33 cellular contexts compared by ENCODE assay signal in genomic region chr3:87977765-87978164, GRCh38.
"Had no signal": no experiment of that assay in that cellular context is flagged by ENCODE, and none has a peak within 500 bp of the region (broad histone marks: within the 10 kb centered on the region; RNA-seq: fewer than 3 reads in every experiment).

No MANE protein-coding gene starts in this region.

- H3K4me3 Mint-ChIP-seq: activated CD4-positive, alpha-beta memory T cell treated with anti-CD3 and anti-CD28 coated beads for 36 hours; activated CD4-positive, alpha-beta T cell treated with anti-CD3 and anti-CD28 coated beads for 36 hours; activated CD4-positive, alpha-beta T cell treated with anti-CD3 and anti-CD28 coated beads, Interleukin-2, amount 10 ng/mL, durations not matched to agents 24 days and 14 days; activated CD8-positive, alpha-beta memory T cell treated with anti-CD3 and anti-CD28 coated beads, Interleukin-2, amount 10 ng/mL, durations not matched to agents 7 days and 5 days; activated CD8-positive, alpha-beta T cell treated with anti-CD3 and anti-CD28 coated beads, Interleukin-2, amount 10 ng/mL, durations not matched to agents 7 days and 5 days; activated naive CD4-positive, alpha-beta T cell treated with anti-CD3 and anti-CD28 coated beads for 36 hours; activated naive CD4-positive, alpha-beta T cell treated with anti-CD3 and anti-CD28 coated beads, Interleukin-2, amount 50 U/mL, for 24 hours; activated naive CD8-positive, alpha-beta T cell treated with anti-CD3 and anti-CD28 coated beads for 36 hours; activated naive CD8-positive, alpha-beta T cell treated with anti-CD3 and anti-CD28 coated beads, Interleukin-2, amount 50 U/mL, for 24 hours; activated T-helper 1 cell treated with anti-CD3 and anti-CD28 coated beads, Interleukin-12 subunit alpha, Interleukin-12 subunit beta, Interleukin-2, Interleukin-4 antibody, amounts not matched to agents 30 ng/mL and 10 ng/mL and 1 ng/mL, durations not matched to agents 14 hours and 24 hours and 36 hours; T-helper 17 cell; T-helper 2 cell treated with Interferon-gamma antibody and Interleukin-4, amounts not matched to agents 5 μg/mL and 100 μg/mL, for 36 hours had no signal

- H3K36me3 ChIP-seq: adrenal gland, esophagus squamous epithelium had no signal

- H3K4me3 ChIP-seq: adrenal gland, body of pancreas, esophagus squamous epithelium had no signal

- H3K9me3 Mint-ChIP-seq: activated CD4-positive, alpha-beta memory T cell treated with anti-CD3 and anti-CD28 coated beads for 36 hours; activated CD4-positive, alpha-beta T cell treated with anti-CD3 and anti-CD28 coated beads, Interleukin-2, amount 10 ng/mL, durations not matched to agents 24 days and 14 days; activated naive CD4-positive, alpha-beta T cell treated with anti-CD3 and anti-CD28 coated beads for 36 hours; activated naive CD4-positive, alpha-beta T cell treated with anti-CD3 and anti-CD28 coated beads, Interleukin-2, amount 50 U/mL, for 24 hours; activated naive CD8-positive, alpha-beta T cell treated with anti-CD3 and anti-CD28 coated beads for 36 hours; activated naive CD8-positive, alpha-beta T cell treated with anti-CD3 and anti-CD28 coated beads, Interleukin-2, amount 50 U/mL, for 24 hours; activated T-helper 1 cell treated with anti-CD3 and anti-CD28 coated beads, Interleukin-12 subunit alpha, Interleukin-12 subunit beta, Interleukin-2, Interleukin-4 antibody, amounts not matched to agents 30 ng/mL and 10 ng/mL and 1 ng/mL, durations not matched to agents 14 hours and 24 hours and 36 hours; activated T-helper 2 cell treated with anti-CD3 and anti-CD28 coated beads, Interferon-gamma antibody, Interleukin-2, Interleukin-4, amounts not matched to agents 10 μg/mL and 5 μg/mL and 100 μg/mL, durations not matched to agents 14 hours and 24 hours and 36 hours; T-helper 2 cell treated with Interferon-gamma antibody and Interleukin-4, amounts not matched to agents 5 μg/mL and 100 μg/mL, for 36 hours had no signal

- H3K4me1 Mint-ChIP-seq: activated CD4-positive, alpha-beta T cell treated with anti-CD3 and anti-CD28 coated beads for 36 hours; activated CD4-positive, alpha-beta T cell treated with anti-CD3 and anti-CD28 coated beads, Interleukin-2, amount 10 ng/mL, durations not matched to agents 24 days and 14 days; activated naive CD4-positive, alpha-beta T cell treated with anti-CD3 and anti-CD28 coated beads, Interleukin-2, amount 50 U/mL, for 24 hours; activated naive CD8-positive, alpha-beta T cell treated with anti-CD3 and anti-CD28 coated beads for 36 hours; activated naive CD8-positive, alpha-beta T cell treated with anti-CD3 and anti-CD28 coated beads, Interleukin-2, amount 50 U/mL, for 24 hours; T-helper 17 cell had no signal

- ATAC-seq: activated CD4-positive, alpha-beta T cell treated with anti-CD3 and anti-CD28 coated beads for 36 hours; activated CD8-positive, alpha-beta memory T cell treated with anti-CD3 and anti-CD28 coated beads, Interleukin-2, amount 10 ng/mL, durations not matched to agents 7 days and 5 days; activated CD8-positive, alpha-beta T cell treated with anti-CD3 and anti-CD28 coated beads, Interleukin-2, amount 10 ng/mL, durations not matched to agents 7 days and 5 days; activated naive CD8-positive, alpha-beta T cell treated with anti-CD3 and anti-CD28 coated beads, Interleukin-2, amount 50 U/mL, for 24 hours; body of pancreas; T-helper 17 cell had no signal

- H3K9me3 ChIP-seq: adrenal gland, body of pancreas had no signal

- H3K27ac Mint-ChIP-seq: activated CD4-positive, alpha-beta memory T cell treated with anti-CD3 and anti-CD28 coated beads for 36 hours; activated CD4-positive, alpha-beta T cell treated with anti-CD3 and anti-CD28 coated beads for 36 hours; activated CD4-positive, alpha-beta T cell treated with anti-CD3 and anti-CD28 coated beads, Interleukin-2, amount 10 ng/mL, durations not matched to agents 24 days and 14 days; activated CD8-positive, alpha-beta memory T cell treated with anti-CD3 and anti-CD28 coated beads, Interleukin-2, amount 10 ng/mL, durations not matched to agents 7 days and 5 days; activated CD8-positive, alpha-beta T cell treated with anti-CD3 and anti-CD28 coated beads, Interleukin-2, amount 10 ng/mL, durations not matched to agents 7 days and 5 days; activated naive CD4-positive, alpha-beta T cell treated with anti-CD3 and anti-CD28 coated beads for 36 hours; activated naive CD4-positive, alpha-beta T cell treated with anti-CD3 and anti-CD28 coated beads, Interleukin-2, amount 50 U/mL, for 24 hours; activated naive CD8-positive, alpha-beta T cell treated with anti-CD3 and anti-CD28 coated beads for 36 hours; activated naive CD8-positive, alpha-beta T cell treated with anti-CD3 and anti-CD28 coated beads, Interleukin-2, amount 50 U/mL, for 24 hours; activated T-helper 1 cell treated with anti-CD3 and anti-CD28 coated beads, Interleukin-12 subunit alpha, Interleukin-12 subunit beta, Interleukin-2, Interleukin-4 antibody, amounts not matched to agents 30 ng/mL and 10 ng/mL and 1 ng/mL, durations not matched to agents 14 hours and 24 hours and 36 hours; activated T-helper 2 cell treated with anti-CD3 and anti-CD28 coated beads, Interferon-gamma antibody, Interleukin-2, Interleukin-4, amounts not matched to agents 10 μg/mL and 5 μg/mL and 100 μg/mL, durations not matched to agents 14 hours and 24 hours and 36 hours; T-helper 17 cell; T-helper 2 cell treated with Interferon-gamma antibody and Interleukin-4, amounts not matched to agents 5 μg/mL and 100 μg/mL, for 36 hours had no signal

- H3K4me1 ChIP-seq: adrenal gland, body of pancreas, esophagus squamous epithelium had no signal

- DNase-seq: activated CD4-positive, alpha-beta memory T cell treated with anti-CD3 and anti-CD28 coated beads for 36 hours; activated CD4-positive, alpha-beta T cell treated with anti-CD3 and anti-CD28 coated beads for 36 hours; activated CD4-positive, alpha-beta T cell treated with anti-CD3 and anti-CD28 coated beads, Interleukin-2, amount 10 ng/mL, durations not matched to agents 24 days and 14 days; activated CD4-positive, CD25-positive, alpha-beta regulatory T cell; activated CD4-positive, CD25-positive, alpha-beta regulatory T cell treated with anti-CD3 and anti-CD28 coated beads, Interleukin-2, amount 50 U/mL, for 72 hours; activated CD8-positive, alpha-beta memory T cell treated with anti-CD3 and anti-CD28 coated beads, Interleukin-2, amount 10 ng/mL, durations not matched to agents 7 days and 5 days; activated CD8-positive, alpha-beta memory T cell treated with anti-CD3 and anti-CD28 coated beads, Interleukin-2, amount 50 U/mL, for 4 hours; activated CD8-positive, alpha-beta T cell treated with anti-CD3 and anti-CD28 coated beads, Interleukin-2, amount 10 ng/mL, durations not matched to agents 7 days and 5 days; activated effector memory CD4-positive, alpha-beta T cell treated with anti-CD3 and anti-CD28 coated beads, Interleukin-2, amount 50 U/mL, for 16 hours; activated naive CD4-positive, alpha-beta T cell treated with anti-CD3 and anti-CD28 coated beads for 36 hours; activated naive CD8-positive, alpha-beta T cell treated with anti-CD3 and anti-CD28 coated beads for 36 hours; activated naive CD8-positive, alpha-beta T cell treated with anti-CD3 and anti-CD28 coated beads, Interleukin-2, amount 50 U/mL, for 24 hours; activated T-cell treated with anti-CD3 and anti-CD28 coated beads, Interleukin-2, amount 50 U/mL, for 1 hour; activated T-cell treated with anti-CD3 and anti-CD28 coated beads, Interleukin-2, amount 50 U/mL, for 48 hours; adrenal gland; amygdala; aorta; body of pancreas; caudate nucleus; cortex of kidney; dermis blood vessel endothelial cell; effector CD8-positive, alpha-beta T cell; esophagus squamous epithelium; foreskin fibroblast; head of caudate nucleus; T-helper 1 cell; T-helper 17 cell; T1000 had no signal

- H3K27me3 ChIP-seq: adrenal gland, body of pancreas had no signal

- H3K36me3 Mint-ChIP-seq: activated CD4-positive, alpha-beta memory T cell treated with anti-CD3 and anti-CD28 coated beads for 36 hours; activated CD8-positive, alpha-beta memory T cell treated with anti-CD3 and anti-CD28 coated beads, Interleukin-2, amount 10 ng/mL, durations not matched to agents 7 days and 5 days; activated naive CD8-positive, alpha-beta T cell treated with anti-CD3 and anti-CD28 coated beads for 36 hours had no signal

- H3K27ac ChIP-seq: adrenal gland, body of pancreas, epithelial cell of prostate, esophagus squamous epithelium had no signal
